In the genomic region with DNA sequence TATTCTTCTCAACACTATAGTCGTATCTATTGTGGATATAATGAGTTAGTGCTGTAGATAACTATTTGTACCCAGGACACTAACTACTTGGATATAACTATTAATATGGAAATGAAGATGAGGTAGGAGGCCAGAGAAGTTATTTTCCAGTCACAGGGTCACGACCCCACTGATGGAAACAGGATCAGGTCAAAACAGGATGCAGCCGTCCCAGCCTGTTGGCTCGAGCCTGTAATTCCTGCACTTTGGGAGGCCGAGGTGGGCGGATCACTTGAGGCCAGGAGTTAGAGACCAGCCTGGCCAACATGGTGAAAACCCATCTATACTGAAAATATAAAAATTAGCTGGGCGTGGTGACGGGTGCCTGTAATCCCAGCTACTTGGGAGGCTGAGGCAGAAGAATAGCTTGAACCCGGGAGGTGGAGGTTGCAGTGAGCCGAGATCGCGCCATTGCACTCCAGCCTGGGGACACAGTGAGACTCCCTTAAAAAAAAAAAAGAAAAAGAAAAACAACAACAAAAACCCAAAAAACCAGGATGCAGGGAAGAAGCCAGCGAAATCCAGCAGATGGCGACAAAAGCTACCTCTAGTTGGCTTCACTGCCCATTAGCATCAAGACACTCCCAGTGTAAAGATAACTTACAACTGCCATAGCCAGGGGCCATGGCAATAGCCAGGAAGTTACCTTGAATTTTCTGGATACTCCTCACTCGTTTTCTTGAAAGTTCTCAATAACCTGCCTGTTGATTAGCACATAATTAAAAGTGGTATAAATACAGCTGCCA, we compare ENCODE assay signal across 8 cellular contexts. TPM values are rescaled to one million over a fixed set of nuclear protein-coding genes. Genes with fewer than 3 reads are reported as not detected.
DNase-seq lines count a peak whose midpoint lies in the region; ATAC-seq, FAIRE-seq and TF ChIP-seq lines count a peak whose summit lies in the region.

No MANE protein-coding gene starts in this region.

- H3K4me3 Mint-ChIP-seq in progenitor cell of endocrine pancreas (ENCODE audit: low read depth), result no peak overlapping the region

- DNase-seq in AML-193 (lab: John Stamatoyannopoulos, UW), result peak; percentile 0 to 35
- DNase-seq in GM12891 (ENCODE audit: insufficient read length, low spot score), result no peak
- DNase-seq in NCI-H226, result peak; percentile 6
- DNase-seq in dermis blood vessel endothelial cell, result peak; percentile 31
- DNase-seq in progenitor cell of endocrine pancreas (ENCODE audit: low spot score, unreplicated experiment), result no peak
- DNase-seq in ureter (ENCODE audit: low spot score), result no peak
- DNase-seq in activated effector memory CD4-positive, alpha-beta T cell treated with anti-CD3 and anti-CD28 coated beads, Interleukin-2, amount 50 U/mL, for 16 hours, result no peak

- peak; percentile 45 for FAIRE-seq in GM12891 (lab: Jason Lieb, UNC)

- no peak overlapping the region for H3K27ac Mint-ChIP-seq in progenitor cell of endocrine pancreas

- H3K36me3 Mint-ChIP-seq in progenitor cell of endocrine pancreas (ENCODE audit: insufficient read depth), result no peaks in the 10 kb centered on the region

- peaks cover 12% of the 10 kb centered on the region for H3K9me3 Mint-ChIP-seq in progenitor cell of endocrine pancreas (ENCODE audit: low read depth)

- H3K27me3 Mint-ChIP-seq in progenitor cell of endocrine pancreas, result peaks cover 5% of the 10 kb centered on the region

- no peaks in the 10 kb centered on the region for H3K4me1 Mint-ChIP-seq in progenitor cell of endocrine pancreas (ENCODE audit: low read depth)

- peak; percentile 60 for TF ChIP-seq CTCF in progenitor cell of endocrine pancreas (IDR thresholded peaks at IDR 0.05; ENCODE audit: unreplicated experiment)

- no peak for ATAC-seq in HG03159 (IDR thresholded peaks at IDR 0.05; ENCODE audit: unreplicated experiment)

- no peak for TF ChIP-seq POLR2A in GM12891 (IDR thresholded peaks at IDR 0.05; ENCODE audit: low read depth, low read length)

TF ChIP-seq in GM12891, 5 proteins besides CTCF, POLR2A, EP300 and RAD21:
- TF ChIP-seq POU2F2 (IDR thresholded peaks at IDR 0.05; ENCODE audit: low read depth, low read length), result no peak
- TF ChIP-seq TAF1 (IDR thresholded peaks at IDR 0.05; ENCODE audit: low read depth, low read length), result no peak
- no peak for TF ChIP-seq PAX5 (IDR thresholded peaks at IDR 0.05; ENCODE audit: insufficient read depth, low read length, severe bottlenecking)
- TF ChIP-seq POLR2AphosphoS5 (IDR thresholded peaks at IDR 0.05; ENCODE audit: low read depth, low read length), result no peak
- no peak for TF ChIP-seq SPI1 (IDR thresholded peaks at IDR 0.05; ENCODE audit: low read depth, low read length)

RNA-seq across cellular contexts. Expression of a gene that starts 37.9 kb away (rescaled TPM):
- polyA plus RNA-seq in GM12891 (2012; ENCODE audit: low read depth, missing spikeins), result 4.6 TPM
- total RNA-seq in dermis blood vessel endothelial cell (3.5 and 4.4 TPM in 2 replicates), progenitor cell of endocrine pancreas (8.3 and 9.1 TPM in 2 replicates), ureter (8.0 TPM)

Comparison
In these comparisons a context has a peak if more than half of its experiments do, and no peak if none do; other contexts are left out.
1. DNase-seq: peak in AML-193 (2 of 2), NCI-H226 (single experiment) and dermis blood vessel endothelial cell (single experiment); none in GM12891 (single experiment), progenitor cell of endocrine pancreas (single experiment), ureter (single experiment) and activated effector memory CD4-positive, alpha-beta T cell treated with anti-CD3 and anti-CD28 coated beads, Interleukin-2, amount 50 U/mL, for 16 hours (single experiment).